ENCODE assay signal across 8 cellular contexts in the genomic region with DNA sequence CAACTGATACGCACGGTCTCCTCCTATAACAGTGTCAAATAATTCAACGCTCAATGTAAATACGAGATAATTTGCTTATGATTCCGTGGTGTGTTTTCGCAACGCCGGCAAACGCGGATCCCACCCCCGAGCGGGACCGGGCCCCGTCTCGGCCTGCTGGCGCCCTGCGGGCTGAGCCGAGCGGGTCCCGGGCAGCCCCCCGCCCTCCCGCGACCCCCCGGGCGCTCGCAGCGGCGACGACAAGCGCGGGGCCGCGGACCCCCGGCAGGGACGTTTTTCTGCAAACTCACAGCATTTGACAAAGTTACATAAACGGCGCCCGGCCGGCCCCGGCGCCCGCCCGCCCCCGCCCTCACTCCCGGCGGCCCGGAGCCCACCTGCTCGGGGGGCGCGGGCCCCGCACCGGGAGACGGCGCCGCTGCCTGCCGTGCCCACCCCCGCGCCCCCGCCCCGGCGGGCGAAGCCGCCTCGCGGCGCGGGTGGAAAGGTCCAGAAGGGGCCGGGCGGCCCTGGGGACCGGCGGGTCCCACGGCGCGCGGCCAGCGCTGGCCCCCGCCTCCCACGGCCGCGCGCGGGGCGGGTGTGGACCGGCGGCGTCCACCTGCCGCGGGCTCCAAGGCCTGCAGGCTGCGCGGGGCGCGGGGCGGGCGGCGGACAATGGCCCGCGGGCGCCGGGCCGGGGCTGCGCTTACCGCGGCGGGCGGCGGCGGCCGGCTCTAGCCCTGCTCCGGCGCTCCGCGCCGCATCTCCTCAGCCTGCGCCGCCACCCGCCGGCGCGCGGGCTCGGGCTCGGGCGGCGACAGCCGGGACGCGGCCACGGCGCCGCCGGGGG. TPM values are rescaled to one million over a fixed set of nuclear protein-coding genes. Genes with fewer than 3 reads are reported as not detected.
DNase-seq lines count a peak whose midpoint lies in the region; ATAC-seq, FAIRE-seq and TF ChIP-seq lines count a peak whose summit lies in the region.

No MANE protein-coding gene starts in this region.

- ATAC-seq in HG02884 (IDR thresholded peaks at IDR 0.05; ENCODE audit: unreplicated experiment) = no peak

- TF ChIP-seq CTCF in bronchial epithelial cell (IDR thresholded peaks at IDR 0.05; ENCODE audit: insufficient read depth, low read length, severe bottlenecking) = no peak

- H3K4me3 ChIP-seq in bronchial epithelial cell (ENCODE audit: low read depth, low read length) (peak overlapping the region; percentile 37), mononuclear cell (ENCODE audit: low read length) (peak overlapping the region; percentile 44)

- no peaks in the 10 kb centered on the region for H3K9me3 ChIP-seq in mononuclear cell (ENCODE audit: low read depth, low read length)

- H3K27me3 ChIP-seq in bronchial epithelial cell (ENCODE audit: control insufficient read depth, insufficient read depth, low read length) (no peaks in the 10 kb centered on the region), mononuclear cell (ENCODE audit: insufficient read depth, low read length) (no peaks in the 10 kb centered on the region)

- peak; percentile 47 for DNase-seq in stimulated activated CD4-positive, alpha-beta T cell treated with anti-CD3 and anti-CD28 coated beads, Interleukin-15, amount 100 ng/mL, for 24 hours
- no peak for DNase-seq in stimulated activated CD4-positive, alpha-beta T cell treated with anti-CD3 and anti-CD28 coated beads, Interleukin-2, amount 100 ng/mL, for 48 hours
- DNase-seq in NCI-H526 treated with DMSO at 0.1 percent for 48 hours (lab: John Stamatoyannopoulos, UW) (peak; percentile 89), bronchial epithelial cell (ENCODE audit: low read depth) (no peak), urothelium cell line (ENCODE audit: low spot score) (peak; percentile 29)
- DNase-seq in activated CD4-positive, CD25-positive, alpha-beta regulatory T cell (lab: John Stamatoyannopoulos, UW) = no peak

- FAIRE-seq in bronchial epithelial cell (lab: Jason Lieb, UNC) = no peak
- no peak for FAIRE-seq in urothelium cell line (lab: Jason Lieb, UNC)

- peaks cover 26% of the 10 kb centered on the region for H3K4me1 ChIP-seq in mononuclear cell (ENCODE audit: insufficient read depth, low read length)

- no peaks in the 10 kb centered on the region for H3K36me3 ChIP-seq in bronchial epithelial cell (ENCODE audit: control insufficient read depth, insufficient read depth, low read length)

RNA-seq across cellular contexts. Expression of a gene that starts 0.6 kb away (rescaled TPM):
- total RNA-seq in bronchial epithelial cell = 5.3 and 12.0 TPM in 2 replicates
- total RNA-seq in mononuclear cell = 27.7 TPM

Comparison
In these comparisons a context has a peak if more than half of its experiments do, and no peak if none do; other contexts are left out.
1. DNase-seq: peak in stimulated activated CD4-positive, alpha-beta T cell treated with anti-CD3 and anti-CD28 coated beads, Interleukin-15, amount 100 ng/mL, for 24 hours (single experiment), NCI-H526 treated with DMSO at 0.1 percent for 48 hours (single experiment) and urothelium cell line (single experiment); none in stimulated activated CD4-positive, alpha-beta T cell treated with anti-CD3 and anti-CD28 coated beads, Interleukin-2, amount 100 ng/mL, for 48 hours (0 of 2), bronchial epithelial cell (single experiment) and activated CD4-positive, CD25-positive, alpha-beta regulatory T cell (0 of 4).